Comparison of ENCODE assay signal across 1 cellular context in genomic region chr6:28816339-28816908, GRCh38.
TF ChIP-seq lines count a peak whose summit lies in the region.

No MANE protein-coding gene starts in this region.

TF ChIP-seq in HepG2, 621 proteins besides CTCF, POLR2A, EP300 and RAD21 (continued from another document):
- TF ChIP-seq HMGXB3 (CRISPR knock-in tag; IDR thresholded peaks at IDR 0.05; ENCODE audit: borderline replicate concordance): 0 out of 2 replicates have a peak, but pooled peaks have one; percentile 8
- no peak for TF ChIP-seq MYNN (CRISPR knock-in tag; IDR thresholded peaks at IDR 0.05; ENCODE audit: low read depth)
- TF ChIP-seq ZNF598 (CRISPR knock-in tag; IDR thresholded peaks at IDR 0.05; ENCODE audit: borderline replicate concordance): no peak
- TF ChIP-seq BRF2 (CRISPR knock-in tag; IDR thresholded peaks at IDR 0.05): no peak
- TF ChIP-seq ZNF790 (CRISPR knock-in tag; IDR thresholded peaks at IDR 0.05; ENCODE audit: borderline replicate concordance): no peak
